Comparison of ENCODE assay signal across 1 cellular context in genomic region chr1:9629445-9630201, GRCh38.
TF ChIP-seq lines count a peak whose summit lies in the region.

No MANE protein-coding gene starts in this region.

TF ChIP-seq in K562, 482 proteins besides CTCF, POLR2A, EP300 and RAD21 (continued from another document and continues in another):
- TF ChIP-seq SMAD2 (IDR thresholded peaks at IDR 0.05; ENCODE audit: low read depth, low read length) (no peak), DACH1 (IDR thresholded peaks at IDR 0.05; ENCODE audit: partially characterized antibody) (peak; percentile 30), ELF2 (CRISPR knock-in tag; IDR thresholded peaks at IDR 0.05) (0 out of 2 replicates have a peak, but pooled peaks have one; percentile 43), TFAM (CRISPR knock-in tag; conservative IDR thresholded peaks at IDR 0.05) (no peak), SMARCE1 (IDR thresholded peaks at IDR 0.05) (peak; percentile 46; the same call in 1 of the 2 replicates), NONO (IDR thresholded peaks at IDR 0.05; ENCODE audit: low read depth in 2 of 2, low read length in 1 of 2) (no peak), MAX (CRISPR knock-in tag; IDR thresholded peaks at IDR 0.05) (peak; percentile 38; the same call in 1 of the 2 replicates), PHF20 (IDR thresholded peaks at IDR 0.05; ENCODE audit: partially characterized antibody) (peak; percentile 72), NUFIP1 (IDR thresholded peaks at IDR 0.05; ENCODE audit: partially characterized antibody) (no peak), ETV5 (CRISPR knock-in tag; IDR thresholded peaks at IDR 0.05; ENCODE audit: low read depth) (no peak), MAZ (CRISPR knock-in tag; conservative IDR thresholded peaks at IDR 0.05 in 1 of 2, IDR thresholded peaks at IDR 0.05 in 1 of 2) (0 out of 4 replicates have a peak, but pooled peaks of 1 of the 2 experiments have one; percentile 34), KDM1A (IDR thresholded peaks at IDR 0.05) (peak; percentile 78 to 92), BRD9 (IDR thresholded peaks at IDR 0.05; ENCODE audit: low read depth, partially characterized antibody) (peak; percentile 36), JUND (IDR thresholded peaks at IDR 0.05; ENCODE audit: borderline replicate concordance, low read depth, low read length) (no peak), JUND (tag; IDR thresholded peaks at IDR 0.05; ENCODE audit: borderline replicate concordance, low read depth, low read length) (no peak), ELF1 (tag; IDR thresholded peaks at IDR 0.05) (peak; percentile 65), NR2C1 (IDR thresholded peaks at IDR 0.05) (no peak), NR2C1 (tag; IDR thresholded peaks at IDR 0.05) (0 out of 2 replicates have a peak, but pooled peaks have one; percentile 9), ZNF316 (IDR thresholded peaks at IDR 0.05) (no peak), E2F6 (IDR thresholded peaks at IDR 0.05; ENCODE audit: borderline replicate concordance in 1 of 2, extremely low read depth in 1 of 2, insufficient read depth in 1 of 2, insufficient read length in 1 of 2, low read depth in 1 of 2, low read length in 1 of 2, poor library complexity in 1 of 2, severe bottlenecking in 1 of 2) (peak in 1 of 2 experiments; percentile 13), KAT2B (IDR thresholded peaks at IDR 0.05; ENCODE audit: low read depth, low read length) (no peak), ZNF140 (CRISPR knock-in tag; IDR thresholded peaks at IDR 0.05) (no peak), SMARCA5 (IDR thresholded peaks at IDR 0.05) (peak; percentile 99), EGR1 (conservative IDR thresholded peaks at IDR 0.05) (peak; percentile 50), SMC3 (conservative IDR thresholded peaks at IDR 0.05; ENCODE audit: insufficient read depth, low read depth, low read length) (no peak), ZFP36 (IDR thresholded peaks at IDR 0.05; ENCODE audit: low read depth, low read length, partially characterized antibody) (peak; percentile 88), ZNF280A (IDR thresholded peaks at IDR 0.05; ENCODE audit: low read depth, partially characterized antibody) (no peak), AFF1 (IDR thresholded peaks at IDR 0.05; ENCODE audit: low read depth in 1 of 2, partially characterized antibody in 2 of 2) (no peak), RCOR1 (IDR thresholded peaks at IDR 0.05; ENCODE audit: borderline replicate concordance in 1 of 2, low read depth in 2 of 2, low read length in 2 of 2) (peak; percentile 62 to 91), ZBTB11 (CRISPR knock-in tag; IDR thresholded peaks at IDR 0.05) (peak in 1 of 3 experiments; percentile 62; a peak in 2 of 6 replicates), TCF3 (CRISPR knock-in tag; IDR thresholded peaks at IDR 0.05) (no peak), POLR2H (tag; IDR thresholded peaks at IDR 0.05; ENCODE audit: low read depth) (no peak), VEZF1 (CRISPR knock-in tag; IDR thresholded peaks at IDR 0.05) (peak; percentile 92), SPI1 (IDR thresholded peaks at IDR 0.05; ENCODE audit: borderline replicate concordance, low read depth, low read length) (peak; percentile 99), BCL6 (CRISPR knock-in tag; IDR thresholded peaks at IDR 0.05) (no peak), CEBPZ (IDR thresholded peaks at IDR 0.05; ENCODE audit: borderline replicate concordance, low read depth, low read length) (no peak), FOXK1 (CRISPR knock-in tag; IDR thresholded peaks at IDR 0.05; ENCODE audit: borderline replicate concordance) (no peak), SIN3A (IDR thresholded peaks at IDR 0.05; ENCODE audit: borderline replicate concordance in 2 of 2, control insufficient read depth in 1 of 2, low read depth in 2 of 2, low read length in 2 of 2) (no peak), NCOA6 (IDR thresholded peaks at IDR 0.05) (no peak), MBD2 (IDR thresholded peaks at IDR 0.05; ENCODE audit: borderline replicate concordance, low read depth) (peak; percentile 50; the same call in 1 of the 2 replicates), BRD4 (IDR thresholded peaks at IDR 0.05) (0 out of 2 replicates have a peak, but pooled peaks have one; percentile 38), RB1 (IDR thresholded peaks at IDR 0.05; ENCODE audit: low read depth) (no peak; the same call in 1 of the 2 replicates), E4F1 (CRISPR knock-in tag; IDR thresholded peaks at IDR 0.05; ENCODE audit: borderline replicate concordance) (no peak), MCM5 (IDR thresholded peaks at IDR 0.05; ENCODE audit: low read depth) (no peak)
